In genomic region chr12:133130038-133130807, GRCh38 we compare ENCODE assay signal across 8 cellular contexts. TPM values are rescaled to one million over a fixed set of nuclear protein-coding genes. Genes with fewer than 3 reads are reported as not detected.
DNase-seq lines count a peak whose midpoint lies in the region; ATAC-seq and TF ChIP-seq lines count a peak whose summit lies in the region.

Gene ZNF10, plus strand, starts transcription at chr12:133130627. Its CDS starts 13,866 bp downstream, at chr12:133144493.
Gene ZNF891, minus strand, starts transcription at chr12:133130274. Its CDS starts 8,356 bp downstream, at chr12:133121918.

- peaks cover 11% of the 10 kb centered on the region for H3K4me1 Mint-ChIP-seq in activated T-helper 2 cell treated with anti-CD3 and anti-CD28 coated beads, Interferon-gamma antibody, Interleukin-2, Interleukin-4, amounts not matched to agents 10 μg/mL and 5 μg/mL and 100 μg/mL, durations not matched to agents 14 hours and 24 hours and 36 hours (ENCODE audit: low read depth)
- H3K4me1 Mint-ChIP-seq in natural killer cell: peaks cover 20 to 24% of the 10 kb centered on the region in 2 donors

- no peak within 1 kb of the TSS for H3K4me3 ChIP-seq in KMS-11 (IDR thresholded peaks at IDR 0.05; ENCODE audit: insufficient read depth, low read depth, low read length)

- H3K27ac Mint-ChIP-seq in activated T-helper 2 cell treated with anti-CD3 and anti-CD28 coated beads, Interferon-gamma antibody, Interleukin-2, Interleukin-4, amounts not matched to agents 10 μg/mL and 5 μg/mL and 100 μg/mL, durations not matched to agents 14 hours and 24 hours and 36 hours: peak within 1 kb of the TSS; percentile 99
- peak within 1 kb of the TSS; percentile 99 to 100 for H3K27ac Mint-ChIP-seq in natural killer cell

- no peaks in the 10 kb centered on the region for H3K79me2 ChIP-seq in KMS-11 (ENCODE audit: insufficient read depth, low read depth)

- ATAC-seq in GM21737 (IDR thresholded peaks at IDR 0.05; ENCODE audit: unreplicated experiment) (peak; percentile 93), natural killer cell (peak; percentile 87 to 96 (median 87))

- no peaks in the 10 kb centered on the region for H4K20me1 ChIP-seq in KMS-11 (ENCODE audit: insufficient read depth)

- H3K27me3 ChIP-seq in KMS-11 (ENCODE audit: insufficient read depth, low read depth): no peaks in the 10 kb centered on the region

- DNase-seq in DMS79 treated with DMSO at 0.1 percent for 48 hours (lab: John Stamatoyannopoulos, UW) (peak; percentile 91), RKO (ENCODE audit: low spot score) (peak; percentile 97), fibroblast of peridontal ligament (ENCODE audit: extremely low read depth) (peak; percentile 93), natural killer cell (peak; percentile 98)
- peak; percentile 94 for DNase-seq in activated T-helper 2 cell treated with anti-CD3 and anti-CD28 coated beads, Interferon-gamma antibody, Interleukin-2, Interleukin-4, amounts not matched to agents 10 μg/mL and 5 μg/mL and 100 μg/mL, durations not matched to agents 14 hours and 24 hours and 36 hours (ENCODE audit: low spot score)
- peak; percentile 94 to 98 (median 95) for DNase-seq in stimulated activated naive CD4-positive, alpha-beta T cell (lab: John Stamatoyannopoulos, UW)

- H3K9me3 Mint-ChIP-seq in activated T-helper 2 cell treated with anti-CD3 and anti-CD28 coated beads, Interferon-gamma antibody, Interleukin-2, Interleukin-4, amounts not matched to agents 10 μg/mL and 5 μg/mL and 100 μg/mL, durations not matched to agents 14 hours and 24 hours and 36 hours: peaks cover 59% of the 10 kb centered on the region
- peaks cover 7 to 20% of the 10 kb centered on the region in 2 donors for H3K9me3 Mint-ChIP-seq in natural killer cell

- peak within 1 kb of the TSS; percentile 56 for H3K4me2 ChIP-seq in KMS-11

- TF ChIP-seq CTCF in KMS-11 (conservative IDR thresholded peaks at IDR 0.05; ENCODE audit: low read depth, low read length): no peak
- TF ChIP-seq CTCF in natural killer cell (IDR thresholded peaks at IDR 0.05): no peak

- no peaks in the 10 kb centered on the region for H3K36me3 ChIP-seq in KMS-11 (ENCODE audit: insufficient read depth)

- peak within 1 kb of the TSS; percentile 50 for H3K9ac ChIP-seq in KMS-11

- peak within 1 kb of the TSS; percentile 78 for H3K27ac ChIP-seq in KMS-11

- H3K4me3 Mint-ChIP-seq in activated T-helper 2 cell treated with anti-CD3 and anti-CD28 coated beads, Interferon-gamma antibody, Interleukin-2, Interleukin-4, amounts not matched to agents 10 μg/mL and 5 μg/mL and 100 μg/mL, durations not matched to agents 14 hours and 24 hours and 36 hours (ENCODE audit: low read depth): peak within 1 kb of the TSS; percentile 92
- H3K4me3 Mint-ChIP-seq in natural killer cell: peak within 1 kb of the TSS; percentile 95

- H3K27me3 Mint-ChIP-seq in activated T-helper 2 cell treated with anti-CD3 and anti-CD28 coated beads, Interferon-gamma antibody, Interleukin-2, Interleukin-4, amounts not matched to agents 10 μg/mL and 5 μg/mL and 100 μg/mL, durations not matched to agents 14 hours and 24 hours and 36 hours (ENCODE audit: low read depth): no peaks in the 10 kb centered on the region
- no peaks in the 10 kb centered on the region for H3K27me3 Mint-ChIP-seq in natural killer cell (ENCODE audit: low read depth in 2 of 2)

- H3K4me1 ChIP-seq in KMS-11 (ENCODE audit: low read depth, poor library complexity, severe bottlenecking): no peaks in the 10 kb centered on the region

- intact Hi-C loops in activated T-helper 2 cell treated with anti-CD3 and anti-CD28 coated beads, Interferon-gamma antibody, Interleukin-2, Interleukin-4, amounts not matched to agents 10 μg/mL and 5 μg/mL and 100 μg/mL, durations not matched to agents 14 hours and 24 hours and 36 hours (cut with micrococcal nuclease): loop anchor here (1.0 to 2.0 kb wide), 5 partner anchors 50 to 367 kb away; partner anchors contain the start of genes ZNF140, ZNF26, ZNF268 and ZNF84
- intact Hi-C loops in natural killer cell (cut with micrococcal nuclease): loop anchor here (1.0 kb wide), 4 partner anchors 50 to 144 kb away; partner anchors contain the start of genes ZNF140, ZNF26, ZNF268 and ZNF84

- H2AFZ ChIP-seq in KMS-11 (ENCODE audit: low read depth): peak within 1 kb of the TSS; percentile 73

- H3K36me3 Mint-ChIP-seq in activated T-helper 2 cell treated with anti-CD3 and anti-CD28 coated beads, Interferon-gamma antibody, Interleukin-2, Interleukin-4, amounts not matched to agents 10 μg/mL and 5 μg/mL and 100 μg/mL, durations not matched to agents 14 hours and 24 hours and 36 hours (ENCODE audit: low read depth): peaks cover 71% of the 10 kb centered on the region
- H3K36me3 Mint-ChIP-seq in natural killer cell: peaks cover 45% of the 10 kb centered on the region

RNA-seq across cellular contexts. Expression of gene ZNF10, which starts in this region (rescaled TPM):
- 4.9 and 6.3 TPM in 2 replicates for total RNA-seq in activated T-helper 2 cell treated with anti-CD3 and anti-CD28 coated beads, Interferon-gamma antibody, Interleukin-2, Interleukin-4, amounts not matched to agents 10 μg/mL and 5 μg/mL and 100 μg/mL, durations not matched to agents 14 hours and 24 hours and 36 hours
- total RNA-seq in natural killer cell: 10 to 100 TPM; 12.9 to 27.9 (median 26.0) TPM

RNA-seq across cellular contexts. Expression of gene ZNF891, which starts in this region (rescaled TPM):
- 2.0 and 2.3 TPM in 2 replicates for total RNA-seq in activated T-helper 2 cell treated with anti-CD3 and anti-CD28 coated beads, Interferon-gamma antibody, Interleukin-2, Interleukin-4, amounts not matched to agents 10 μg/mL and 5 μg/mL and 100 μg/mL, durations not matched to agents 14 hours and 24 hours and 36 hours
- total RNA-seq in natural killer cell: 1 to 10 TPM; 1.9 to 3.1 (median 2.3) TPM
